23 cellular contexts compared by ENCODE assay signal in genomic region chr2:236359426-236359825, GRCh38.
A peak's percentile ranks its signal among the peaks of the same experiment; 100 is the strongest.
DNase-seq lines count a peak whose midpoint lies in the region; ATAC-seq and TF ChIP-seq lines count a peak whose summit lies in the region.
"Had no signal": no experiment of that assay in that cellular context is flagged by ENCODE, and none has a peak within 500 bp of the region (broad histone marks: within the 10 kb centered on the region; RNA-seq: fewer than 3 reads in every experiment).

No MANE protein-coding gene starts in this region.

- no peaks in the 10 kb centered on the region for H3K27me3 ChIP-seq in mesendoderm (ENCODE audit: insufficient read depth, low read length, poor library complexity)
- H3K27me3 ChIP-seq: SJCRH30, tibial artery had no signal

- H3K18ac ChIP-seq in mesendoderm (ENCODE audit: low read length): no peak overlapping the region

- H2BK15ac ChIP-seq in mesendoderm (replicated peaks; ENCODE audit: low read depth): no peak overlapping the region

- no peak overlapping the region for H3K9ac ChIP-seq in mesendoderm (ENCODE audit: low read length)

- no peak overlapping the region for H4K5ac ChIP-seq in mesendoderm (ENCODE audit: low read length)

- peak; percentile 77 for ATAC-seq in activated naive CD8-positive, alpha-beta T cell treated with anti-CD3 and anti-CD28 coated beads, Interleukin-2, amount 10 ng/mL, durations not matched to agents 7 days and 5 days (ENCODE audit: low read depth)
- no peak for ATAC-seq in activated naive CD8-positive, alpha-beta T cell treated with anti-CD3 and anti-CD28 coated beads, Interleukin-2, amount 50 U/mL, for 24 hours
- ATAC-seq in T-cell (replicated peaks in 1 of 4) (peak; percentile 49 to 77 (median 72)), HG02642 (IDR thresholded peaks at IDR 0.05; ENCODE audit: poor library complexity, unreplicated experiment) (no peak)
- ATAC-seq: left colon; stimulated activated naive CD8-positive, alpha-beta T cell treated with anti-CD3 and anti-CD28 coated beads, Interleukin-15, Interleukin-2, amounts not matched to agents 100 U/mL and 50 U/mL, for 24 hours had no signal

- no peak overlapping the region for H3K4me3 Mint-ChIP-seq in activated naive CD8-positive, alpha-beta T cell treated with anti-CD3 and anti-CD28 coated beads, Interleukin-2, amount 10 ng/mL, durations not matched to agents 7 days and 5 days
- no peak overlapping the region for H3K4me3 Mint-ChIP-seq in activated naive CD8-positive, alpha-beta T cell treated with anti-CD3 and anti-CD28 coated beads, Interleukin-2, amount 50 U/mL, for 24 hours
- H3K4me3 Mint-ChIP-seq in T-cell (no peak overlapping the region), type B pancreatic cell (no peak overlapping the region)
- H3K4me3 Mint-ChIP-seq: activated B cell treated with CpG ODN at 0.5 μM for 24 hours; activated naive CD8-positive, alpha-beta T cell; activated T-cell treated with anti-CD3 and anti-CD28 coated beads, Interleukin-2, amount 50 U/mL, for 72 hours; neural crest cell had no signal

- no peak for TF ChIP-seq CTCF in type B pancreatic cell (conservative IDR thresholded peaks at IDR 0.05)

- no peak overlapping the region for H4K8ac ChIP-seq in mesendoderm (ENCODE audit: low read depth, low read length)

- H3K79me1 ChIP-seq in mesendoderm (ENCODE audit: low read length): no peaks in the 10 kb centered on the region

- no peak overlapping the region for H3K4me2 ChIP-seq in mesendoderm (ENCODE audit: low read length)

- peaks cover 41% of the 10 kb centered on the region for H3K27me3 Mint-ChIP-seq in activated naive CD8-positive, alpha-beta T cell treated with anti-CD3 and anti-CD28 coated beads, Interleukin-2, amount 10 ng/mL, durations not matched to agents 7 days and 5 days
- H3K27me3 Mint-ChIP-seq in activated naive CD8-positive, alpha-beta T cell treated with anti-CD3 and anti-CD28 coated beads, Interleukin-2, amount 50 U/mL, for 24 hours: peaks cover 9% of the 10 kb centered on the region
- H3K27me3 Mint-ChIP-seq in T-cell: no peaks in the 10 kb centered on the region
- H3K27me3 Mint-ChIP-seq in type B pancreatic cell: no peaks in the 10 kb centered on the region
- H3K27me3 Mint-ChIP-seq: activated naive CD8-positive, alpha-beta T cell had no signal

- H3K56ac ChIP-seq in mesendoderm (ENCODE audit: low read length): no peak overlapping the region

- H2BK120ac ChIP-seq in mesendoderm (ENCODE audit: low read depth, low read length): no peak overlapping the region

- H3K27ac Mint-ChIP-seq in activated naive CD8-positive, alpha-beta T cell treated with anti-CD3 and anti-CD28 coated beads, Interleukin-2, amount 10 ng/mL, durations not matched to agents 7 days and 5 days: no peak overlapping the region
- H3K27ac Mint-ChIP-seq in activated naive CD8-positive, alpha-beta T cell treated with anti-CD3 and anti-CD28 coated beads, Interleukin-2, amount 50 U/mL, for 24 hours: no peak overlapping the region
- H3K27ac Mint-ChIP-seq in T-cell (peak overlapping the region; percentile 50 to 53), type B pancreatic cell (peak overlapping the region; percentile 25)
- H3K27ac Mint-ChIP-seq: activated B cell treated with CpG ODN at 0.5 μM for 24 hours; activated naive CD8-positive, alpha-beta T cell; activated T-cell treated with anti-CD3 and anti-CD28 coated beads, Interleukin-2, amount 50 U/mL, for 72 hours had no signal

- no peak overlapping the region for H3K23ac ChIP-seq in mesendoderm (ENCODE audit: low read length)

- H3K4me1 Mint-ChIP-seq in activated naive CD8-positive, alpha-beta T cell treated with anti-CD3 and anti-CD28 coated beads, Interleukin-2, amount 10 ng/mL, durations not matched to agents 7 days and 5 days: peaks cover 7% of the 10 kb centered on the region
- peaks cover 7% of the 10 kb centered on the region for H3K4me1 Mint-ChIP-seq in activated naive CD8-positive, alpha-beta T cell treated with anti-CD3 and anti-CD28 coated beads, Interleukin-2, amount 50 U/mL, for 24 hours
- H3K4me1 Mint-ChIP-seq in T-cell (peaks cover 10 to 27% (median 22%) of the 10 kb centered on the region in 3 donors), type B pancreatic cell (ENCODE audit: unreplicated experiment) (peaks cover 15% of the 10 kb centered on the region)
- H3K4me1 Mint-ChIP-seq: activated B cell treated with CpG ODN at 0.5 μM for 24 hours had no signal

- no peaks in the 10 kb centered on the region for H3K4me1 ChIP-seq in mesendoderm (ENCODE audit: control insufficient read depth, low read depth, low read length)
- H3K4me1 ChIP-seq: prostate gland, SJCRH30 had no signal

- no peak overlapping the region for H2AK5ac ChIP-seq in mesendoderm (ENCODE audit: low read length)

- no peaks in the 10 kb centered on the region for H3K36me3 Mint-ChIP-seq in activated naive CD8-positive, alpha-beta T cell treated with anti-CD3 and anti-CD28 coated beads, Interleukin-2, amount 10 ng/mL, durations not matched to agents 7 days and 5 days
- H3K36me3 Mint-ChIP-seq in activated naive CD8-positive, alpha-beta T cell treated with anti-CD3 and anti-CD28 coated beads, Interleukin-2, amount 50 U/mL, for 24 hours (ENCODE audit: low read depth): no peaks in the 10 kb centered on the region
- H3K36me3 Mint-ChIP-seq in T-cell: no peaks in the 10 kb centered on the region
- no peaks in the 10 kb centered on the region for H3K36me3 Mint-ChIP-seq in type B pancreatic cell
- H3K36me3 Mint-ChIP-seq: activated naive CD8-positive, alpha-beta T cell had no signal

- POLR2A ChIA-PET in activated naive CD8-positive, alpha-beta T cell treated with anti-CD3 and anti-CD28 coated beads, Interleukin-2, amount 10 ng/mL, durations not matched to agents 7 days and 5 days (lab: Charles Lee): no interaction called here
- POLR2A ChIA-PET in T-cell (lab: Charles Lee): no interaction called here

- H3K79me2 ChIP-seq in mesendoderm (ENCODE audit: control insufficient read depth, insufficient read depth, low read length): no peaks in the 10 kb centered on the region

- H2BK5ac ChIP-seq in mesendoderm (ENCODE audit: low read length): no peak overlapping the region

- DNase-seq in activated naive CD8-positive, alpha-beta T cell treated with anti-CD3 and anti-CD28 coated beads, Interleukin-2, amount 10 ng/mL, durations not matched to agents 7 days and 5 days: no peak
- DNase-seq in activated naive CD8-positive, alpha-beta T cell treated with anti-CD3 and anti-CD28 coated beads, Interleukin-2, amount 50 U/mL, for 24 hours: no peak
- peak in 6 of 34 experiments; percentile 10 to 18 (median 14) for DNase-seq in T-cell
- peak; percentile 74 for DNase-seq in mesendoderm
- no peak for DNase-seq in type B pancreatic cell (ENCODE audit: extremely low spot score, unreplicated experiment)
- no peak for DNase-seq in NCI-H128 (lab: John Stamatoyannopoulos, UW; ENCODE audit: unreplicated experiment)
- DNase-seq in GM19240 (ENCODE audit: insufficient read length, low spot score): no peak
- DNase-seq: activated B cell treated with CpG ODN at 0.5 μM for 24 hours; activated CD8-positive, alpha-beta memory T cell treated with anti-CD3 and anti-CD28 coated beads for 24 hours; activated T-cell treated with anti-CD3 and anti-CD28 coated beads, Interleukin-2, amount 50 U/mL, for 72 hours; H7; left colon; midbrain; NCI-H1417 treated with DMSO at 0.1 percent for 48 hours; SJCRH30; stimulated activated CD4-positive, alpha-beta T cell treated with anti-CD3 and anti-CD28 coated beads, Interleukin-2, amount 100 ng/mL, for 48 hours; stimulated activated naive CD8-positive, alpha-beta T cell treated with anti-CD3 and anti-CD28 coated beads, Interleukin-15, Interleukin-2, amounts not matched to agents 100 U/mL and 50 U/mL, for 24 hours; tibial artery had no signal

- no peaks in the 10 kb centered on the region for H3K9me3 Mint-ChIP-seq in activated naive CD8-positive, alpha-beta T cell treated with anti-CD3 and anti-CD28 coated beads, Interleukin-2, amount 10 ng/mL, durations not matched to agents 7 days and 5 days
- H3K9me3 Mint-ChIP-seq in activated naive CD8-positive, alpha-beta T cell treated with anti-CD3 and anti-CD28 coated beads, Interleukin-2, amount 50 U/mL, for 24 hours: no peaks in the 10 kb centered on the region
- H3K9me3 Mint-ChIP-seq in T-cell (no peaks in the 10 kb centered on the region), type B pancreatic cell (no peaks in the 10 kb centered on the region)
- H3K9me3 Mint-ChIP-seq: activated B cell treated with CpG ODN at 0.5 μM for 24 hours; activated T-cell treated with anti-CD3 and anti-CD28 coated beads, Interleukin-2, amount 50 U/mL, for 72 hours; neural crest cell had no signal

- no peaks in the 10 kb centered on the region for H3K36me3 ChIP-seq in mesendoderm (ENCODE audit: control insufficient read depth, insufficient read depth, low read length)
- H3K36me3 ChIP-seq: prostate gland, SJCRH30, tibial artery had no signal

- no CpG with 5 or more reads among the region's 8 CpGs for WGBS in mesendoderm (ENCODE audit: extremely low coverage, insufficient coverage, low lambda C conversion rate)

- CTCF ChIA-PET in T-cell (lab: Charles Lee): no interaction called here

- no peak overlapping the region for H3K4ac ChIP-seq in mesendoderm (ENCODE audit: low read depth, low read length)

- H3K27ac ChIP-seq in mesendoderm (ENCODE audit: low read depth, low read length): no peak overlapping the region
- H3K27ac ChIP-seq: prostate gland, SJCRH30, skin epidermis, tibial artery had no signal

- no peak overlapping the region for H3K4me3 ChIP-seq in mesendoderm (ENCODE audit: low read length)
- H3K4me3 ChIP-seq: prostate gland, SJCRH30, skin epidermis, tibial artery had no signal

Comparison
In these comparisons a context has a peak if more than half of its experiments do, and no peak if none do; other contexts are left out.
1. ATAC-seq: peak in activated naive CD8-positive, alpha-beta T cell treated with anti-CD3 and anti-CD28 coated beads, Interleukin-2, amount 10 ng/mL, durations not matched to agents 7 days and 5 days (single experiment) and T-cell (4 of 4); none in activated naive CD8-positive, alpha-beta T cell treated with anti-CD3 and anti-CD28 coated beads, Interleukin-2, amount 50 U/mL, for 24 hours (single experiment) and HG02642 (single experiment).
2. H3K27ac Mint-ChIP-seq: peak in T-cell (2 of 2) and type B pancreatic cell (single experiment); none in activated naive CD8-positive, alpha-beta T cell treated with anti-CD3 and anti-CD28 coated beads, Interleukin-2, amount 10 ng/mL, durations not matched to agents 7 days and 5 days (single experiment) and activated naive CD8-positive, alpha-beta T cell treated with anti-CD3 and anti-CD28 coated beads, Interleukin-2, amount 50 U/mL, for 24 hours (single experiment).